ENCODE assay signal across 10 cellular contexts in genomic region chr15:75666823-75667501, GRCh38. TPM values are rescaled to one million over a fixed set of nuclear protein-coding genes. Genes with fewer than 3 reads are reported as not detected.
DNase-seq lines count a peak whose midpoint lies in the region; ATAC-seq and TF ChIP-seq lines count a peak whose summit lies in the region.
"Had no signal": no experiment of that assay in that cellular context is flagged by ENCODE, and none has a peak within 500 bp of the region (broad histone marks: within the 10 kb centered on the region; RNA-seq: fewer than 3 reads in every experiment).

No MANE protein-coding gene starts in this region.

- TF ChIP-seq CTCF in Caco-2 (IDR thresholded peaks at IDR 0.05; ENCODE audit: insufficient read depth in 1 of 2, low read depth in 1 of 2, low read length in 1 of 2, severe bottlenecking in 1 of 2, unreplicated experiment in 1 of 2), result no peak
- no peak for TF ChIP-seq CTCF in PC-9 (conservative IDR thresholded peaks at IDR 0.05)

- CTCF ChIA-PET in Caco-2 (lab: Charles Lee) (interaction anchor here (1.1 to 1.8 kb wide), 2 partner anchors 13 to 19 kb away, joined by 5 to 7 read pairs; partner anchors contain the start of gene SNX33), PC-9 (lab: Charles Lee) (no interaction called here)

- H3K36me3 ChIP-seq in Caco-2 (ENCODE audit: control insufficient read depth, insufficient read depth, low read length), result no peaks in the 10 kb centered on the region; the same call in 1 of the 2 replicates
- H3K36me3 ChIP-seq in PC-9 (ENCODE audit: low read depth), result no peaks in the 10 kb centered on the region
- no peaks in the 10 kb centered on the region for H3K36me3 ChIP-seq in trophoblast cell (ENCODE audit: control insufficient read depth in 1 of 2, insufficient read depth in 2 of 2, low read length in 2 of 2)

- H3K4me2 ChIP-seq in PC-9 (peak overlapping the region; percentile 71), trophoblast cell (ENCODE audit: low read length) (no peak overlapping the region)

- H2BK120ac ChIP-seq in trophoblast cell (ENCODE audit: insufficient read depth, low read length, poor library complexity), result no peak overlapping the region

- BruUV-seq in Caco-2 (replicated peaks; lab: Mats Ljungman, UMichigan), result no TSS peak
- BruUV-seq in PC-9 (replicated peaks; lab: Mats Ljungman, UMichigan), result TSS peak; percentile 60

- no peak overlapping the region for H2BK5ac ChIP-seq in trophoblast cell (ENCODE audit: low read depth, low read length, poor library complexity)

- H3K4me3 ChIP-seq in Caco-2 (ENCODE audit: low read depth, low read length) (no peak overlapping the region), PC-9 (no peak overlapping the region; the same call in 1 of the 2 replicates), trophoblast cell (ENCODE audit: low read depth, low read length) (no peak overlapping the region)

- WGBS in trophoblast cell (ENCODE audit: extremely low coverage, insufficient coverage, insufficient read length), result no CpG with 5 or more reads among the region's 15 CpGs

- H3K4me1 ChIP-seq in Caco-2 (peaks cover 49% of the 10 kb centered on the region), PC-9 (replicated peaks; ENCODE audit: insufficient read depth) (peaks cover 100% of the 10 kb centered on the region), trophoblast cell (ENCODE audit: control insufficient read depth in 1 of 2, insufficient read depth in 2 of 2, low read length in 2 of 2) (peaks cover 16 to 34% of the 10 kb centered on the region in 2 experiments)
- H3K4me1 ChIP-seq: parathyroid adenoma had no signal

- no peaks in the 10 kb centered on the region for H3K27me3 ChIP-seq in Caco-2 (replicated peaks; ENCODE audit: control insufficient read depth, insufficient read depth, low read length)
- H3K27me3 ChIP-seq in PC-9 (ENCODE audit: insufficient read depth, low read depth), result no peaks in the 10 kb centered on the region
- no peaks in the 10 kb centered on the region for H3K27me3 ChIP-seq in trophoblast cell (ENCODE audit: insufficient read depth, low read length)

- DNase-seq in Caco-2 (no peak), PC-9 (peak; percentile 89 to 98), fibroblast of gingiva (ENCODE audit: low read depth) (peak; percentile 99), trophoblast cell (peak; percentile 83 to 84), HT-29 (ENCODE audit: low spot score) (no peak), NCI-H345 treated with DMSO at 0.1 percent for 48 hours (lab: John Stamatoyannopoulos, UW; ENCODE audit: unreplicated experiment) (no peak)
- DNase-seq: activated naive CD4-positive, alpha-beta T cell treated with Interleukin-2 at 50 U/mL for 16 hours had no signal

- H3K27ac ChIP-seq in PC-9, result peak overlapping the region; percentile 99
- no peak overlapping the region for H3K27ac ChIP-seq in trophoblast cell (ENCODE audit: low read depth, low read length)
- H3K27ac ChIP-seq: parathyroid adenoma had no signal

- no peak overlapping the region for H2BK12ac ChIP-seq in trophoblast cell (ENCODE audit: low read length)

- H3K23ac ChIP-seq in trophoblast cell (ENCODE audit: low read length), result no peak overlapping the region

- H3K18ac ChIP-seq in trophoblast cell (ENCODE audit: low read length), result no peak overlapping the region

- no peak overlapping the region for H4K91ac ChIP-seq in trophoblast cell (ENCODE audit: low read depth, low read length)

- no peaks in the 10 kb centered on the region for H3K27me3 Mint-ChIP-seq in Caco-2 (ENCODE audit: insufficient read depth, unreplicated experiment)

- H3K36me3 Mint-ChIP-seq in Caco-2 (ENCODE audit: insufficient read depth, unreplicated experiment), result peaks cover 21% of the 10 kb centered on the region

- H3K9me3 Mint-ChIP-seq in Caco-2 (ENCODE audit: unreplicated experiment), result no peaks in the 10 kb centered on the region

- intact Hi-C loops in Caco-2 (cut with micrococcal nuclease; ENCODE audit: unreplicated experiment) (no loop called here), PC-9 (cut with micrococcal nuclease; ENCODE audit: unreplicated experiment) (loop anchor here (2.0 to 5.0 kb wide), 3 partner anchors 42 to 625 kb away; partner anchors contain the start of genes SIN3A and SNUPN)

- peaks cover 37% of the 10 kb centered on the region for H3K4me1 Mint-ChIP-seq in Caco-2 (ENCODE audit: low read depth, unreplicated experiment)

- H3K4me3 Mint-ChIP-seq in Caco-2 (ENCODE audit: unreplicated experiment), result peak overlapping the region; percentile 42

- H3K4ac ChIP-seq in trophoblast cell (ENCODE audit: low read depth, low read length), result no peak overlapping the region

- H3F3A ChIP-seq in PC-9 (ENCODE audit: insufficient read depth, low read depth), result peaks cover 81% of the 10 kb centered on the region

- POLR2A ChIA-PET in Caco-2 (lab: Charles Lee), result interaction anchor here (0.6 to 1.3 kb wide), 2 partner anchors 19 to 39 kb away, joined by 3 to 4 read pairs; partner anchors contain the start of gene SNX33
- POLR2A ChIA-PET in PC-9 (lab: Charles Lee; ENCODE audit: unreplicated experiment), result interaction anchor here (0.7 kb wide), 1 partner anchor 905 kb away, joined by 4 read pairs; no protein-coding TSS in a partner anchor

- H3K79me2 ChIP-seq in PC-9 (ENCODE audit: low read depth) (peaks cover 20% of the 10 kb centered on the region), trophoblast cell (ENCODE audit: control insufficient read depth, insufficient read depth, low read length, poor library complexity) (no peaks in the 10 kb centered on the region)
- H3K79me2 ChIP-seq: parathyroid adenoma had no signal

- peak overlapping the region; percentile 31 for H3K27ac Mint-ChIP-seq in Caco-2 (ENCODE audit: unreplicated experiment)

- no peak overlapping the region for H3K9ac ChIP-seq in trophoblast cell (ENCODE audit: low read length)
- H3K9ac ChIP-seq: parathyroid adenoma had no signal

- peaks cover 1% of the 10 kb centered on the region for H3K79me1 ChIP-seq in trophoblast cell (ENCODE audit: low read length)

- no peak overlapping the region for H2AK5ac ChIP-seq in trophoblast cell (ENCODE audit: low read length)

- H3K9me2 ChIP-seq in PC-9 (ENCODE audit: insufficient read depth), result no peaks in the 10 kb centered on the region

- H3K14ac ChIP-seq in trophoblast cell (ENCODE audit: low read length), result no peak overlapping the region

- H4K8ac ChIP-seq in trophoblast cell (ENCODE audit: low read depth, low read length), result no peak overlapping the region

- H4K12ac ChIP-seq in trophoblast cell (ENCODE audit: low read depth, low read length), result no peak overlapping the region

- H3K9me3 ChIP-seq in Caco-2, result no peaks in the 10 kb centered on the region
- no peaks in the 10 kb centered on the region for H3K9me3 ChIP-seq in PC-9 (ENCODE audit: insufficient read depth, low read depth)
- H3K9me3 ChIP-seq in trophoblast cell (ENCODE audit: insufficient read depth, low read depth, low read length), result no peaks in the 10 kb centered on the region

- H2AFZ ChIP-seq in PC-9 (no peak overlapping the region), trophoblast cell (ENCODE audit: insufficient read depth, low read length, poor library complexity) (no peak overlapping the region)
- H2AFZ ChIP-seq: parathyroid adenoma had no signal

- no peak for ATAC-seq in GM21723 (IDR thresholded peaks at IDR 0.05; ENCODE audit: unreplicated experiment)
- no peak for ATAC-seq in HG02642 (IDR thresholded peaks at IDR 0.05; ENCODE audit: poor library complexity, unreplicated experiment)

- H4K20me1 ChIP-seq in PC-9 (ENCODE audit: insufficient read depth), result no peaks in the 10 kb centered on the region

RNA-seq across cellular contexts. Expression of gene SNX33, which starts 19.2 kb away (rescaled TPM):
- total RNA-seq in Caco-2 (2022), result 17.9 and 19.4 TPM in 2 replicates
- 27.8 and 27.9 TPM in 2 replicates for total RNA-seq in PC-9 (2021)
- 11.9 and 12.6 TPM in 2 replicates for polyA plus RNA-seq in trophoblast cell (2013)
- 25.6 and 27.3 TPM in 2 replicates for total RNA-seq in HT-29 (2014; rRNA removed; shearing (Covaris generic))

RNA-seq across cellular contexts. Expression of gene IMP3, which starts 26.9 kb away (rescaled TPM):
- total RNA-seq in Caco-2 (2022) (58.4 and 60.4 TPM in 2 replicates), PC-9 (2021) (45.4 and 53.0 TPM in 2 replicates)
- 41.5 and 44.6 TPM in 2 replicates for polyA plus RNA-seq in trophoblast cell (2013)
- total RNA-seq in HT-29 (2014; rRNA removed; shearing (Covaris generic)), result 186 and 250 TPM in 2 replicates

RNA-seq across cellular contexts. Expression of gene SNUPN, which starts 41.4 kb away (rescaled TPM):
- total RNA-seq in Caco-2 (2022) (10.6 and 12.5 TPM in 2 replicates), PC-9 (2021) (37.6 and 40.0 TPM in 2 replicates)
- polyA plus RNA-seq in trophoblast cell (2013), result 10.5 and 10.6 TPM in 2 replicates
- 27.2 and 30.6 TPM in 2 replicates for total RNA-seq in HT-29 (2014; rRNA removed; shearing (Covaris generic))

RNA-seq across cellular contexts. Expression of gene CSPG4, which starts 45.7 kb away (rescaled TPM):
- total RNA-seq in Caco-2 (2022) (0.12 and 0.20 TPM in 2 replicates), PC-9 (2021) (2.4 and 2.6 TPM in 2 replicates)
- 1.1 and 1.3 TPM in 2 replicates for polyA plus RNA-seq in trophoblast cell (2013)
- total RNA-seq in HT-29 (2014; rRNA removed; shearing (Covaris generic)), result 8.9 and 10.7 TPM in 2 replicates

Comparison
In these comparisons a context has a peak if more than half of its experiments do, and no peak if none do; other contexts are left out.
1. DNase-seq: peak in PC-9 (2 of 2), fibroblast of gingiva (single experiment) and trophoblast cell (2 of 2); none in Caco-2 (0 of 2), HT-29 (single experiment) and NCI-H345 treated with DMSO at 0.1 percent for 48 hours (single experiment).